In the genomic region with DNA sequence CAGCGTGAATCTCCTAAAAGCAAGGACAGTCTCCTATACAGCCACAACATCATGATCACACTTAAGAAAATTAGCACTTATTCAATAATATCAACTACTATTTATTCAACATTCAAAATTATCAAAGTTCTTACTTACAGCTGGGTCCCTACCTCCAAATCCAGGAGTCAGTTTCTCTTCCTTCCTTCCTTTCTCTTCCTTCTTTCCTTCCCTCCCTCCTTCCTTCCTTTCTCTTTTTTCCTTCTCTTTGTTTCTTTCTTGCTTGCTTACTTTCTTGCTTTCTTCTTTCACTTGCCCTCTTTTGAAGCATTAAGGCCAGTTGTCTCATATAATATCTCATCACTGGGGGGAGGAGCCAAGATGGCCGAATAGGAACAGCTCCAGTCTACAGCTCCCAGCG, we compare ENCODE assay signal across 19 cellular contexts.
DNase-seq lines count a peak whose midpoint lies in the region; ATAC-seq and TF ChIP-seq lines count a peak whose summit lies in the region.
"Had no signal": no experiment of that assay in that cellular context is flagged by ENCODE, and none has a peak within 500 bp of the region (broad histone marks: within the 10 kb centered on the region; RNA-seq: fewer than 3 reads in every experiment).

No MANE protein-coding gene starts in this region.

- no peak for ATAC-seq in GM23338
- ATAC-seq: GM12878 had no signal

- H3K9ac ChIP-seq in NT2/D1 (ENCODE audit: insufficient read length, low read depth) (no peak overlapping the region), endodermal cell (ENCODE audit: extremely low read depth, low read length, poor library complexity, severe bottlenecking) (no peak overlapping the region), trophoblast cell (ENCODE audit: low read length) (no peak overlapping the region)
- H3K9ac ChIP-seq: BLaER1 treated with 17β-estradiol and CSF1 and Interleukin-3, amounts not matched to agents 10 nM and 100 nM had no signal

- H3K9me3 Mint-ChIP-seq in GM23338 (peaks cover 7% of the 10 kb centered on the region; the same call in 2 of the 3 replicates), endodermal cell (peaks cover 24% of the 10 kb centered on the region), type B pancreatic cell (no peaks in the 10 kb centered on the region)
- H3K9me3 Mint-ChIP-seq: CD8-positive, alpha-beta memory T cell; HFFc6; IgD-negative memory B cell had no signal

- no peak overlapping the region for H3K23ac ChIP-seq in trophoblast cell (ENCODE audit: low read length)

- H3K18ac ChIP-seq in trophoblast cell (ENCODE audit: low read length): no peak overlapping the region

- peak overlapping the region; percentile 60 for H3K4me2 ChIP-seq in GM23338
- no peak overlapping the region for H3K4me2 ChIP-seq in trophoblast cell (ENCODE audit: low read length)
- H3K4me2 ChIP-seq: BLaER1 treated with 17β-estradiol and CSF1 and Interleukin-3, amounts not matched to agents 10 nM and 100 nM had no signal

- DNase-seq in GM23338 (ENCODE audit: low spot score): no peak
- DNase-seq in NT2/D1 (ENCODE audit: low read depth, low spot score): no peak
- no peak for DNase-seq in endodermal cell
- DNase-seq in type B pancreatic cell (ENCODE audit: extremely low spot score, unreplicated experiment): no peak
- no peak for DNase-seq in trophoblast cell
- no peak for DNase-seq in COR-L47 (lab: John Stamatoyannopoulos, UW)
- DNase-seq in DMS153 treated with DMSO at 0.1 percent for 48 hours (lab: John Stamatoyannopoulos, UW; ENCODE audit: unreplicated experiment): no peak
- DNase-seq: 8988T; CD8-positive, alpha-beta memory T cell; DMS153; DMS79 treated with DMSO at 0.1 percent for 48 hours; HCEC 1CT; HFFc6; KG1 had no signal

- no peaks in the 10 kb centered on the region for H3K27me3 ChIP-seq in GM23338 (ENCODE audit: insufficient read depth)
- H3K27me3 ChIP-seq in NT2/D1 (ENCODE audit: insufficient read depth, insufficient read length): no peaks in the 10 kb centered on the region
- no peaks in the 10 kb centered on the region for H3K27me3 ChIP-seq in endodermal cell (ENCODE audit: control insufficient read depth, insufficient read depth, low read length, poor library complexity, severe bottlenecking)
- H3K27me3 ChIP-seq in trophoblast cell (ENCODE audit: insufficient read depth, low read length): no peaks in the 10 kb centered on the region
- H3K27me3 ChIP-seq: BLaER1 treated with 17β-estradiol and CSF1 and Interleukin-3, amounts not matched to agents 10 nM and 100 nM had no signal

- no peaks in the 10 kb centered on the region for H3K9me2 ChIP-seq in GM23338 (ENCODE audit: insufficient read depth)

- no peak overlapping the region for H4K91ac ChIP-seq in trophoblast cell (ENCODE audit: low read depth, low read length)

- H3K9me3 ChIP-seq in NT2/D1 (ENCODE audit: insufficient read depth, low read length): peaks cover 12% of the 10 kb centered on the region; the same call in 1 of the 2 replicates
- no peaks in the 10 kb centered on the region for H3K9me3 ChIP-seq in endodermal cell (ENCODE audit: control insufficient read depth, low read length)
- no peaks in the 10 kb centered on the region for H3K9me3 ChIP-seq in trophoblast cell (ENCODE audit: insufficient read depth, low read depth, low read length)
- H3K9me3 ChIP-seq: BLaER1 treated with 17β-estradiol and CSF1 and Interleukin-3, amounts not matched to agents 10 nM and 100 nM had no signal

- H3K27ac ChIP-seq in GM23338 (ENCODE audit: low read depth) (no peak overlapping the region), endodermal cell (ENCODE audit: low read depth, low read length) (no peak overlapping the region), trophoblast cell (ENCODE audit: low read depth, low read length) (no peak overlapping the region)
- H3K27ac ChIP-seq: BLaER1 treated with 17β-estradiol and CSF1 and Interleukin-3, amounts not matched to agents 10 nM and 100 nM; HL-60 had no signal

- no peaks in the 10 kb centered on the region for H3K79me1 ChIP-seq in trophoblast cell (ENCODE audit: low read length)

- H4K20me1 ChIP-seq in GM23338 (replicated peaks; ENCODE audit: insufficient read depth): no peaks in the 10 kb centered on the region
- H4K20me1 ChIP-seq: BLaER1 treated with 17β-estradiol and CSF1 and Interleukin-3, amounts not matched to agents 10 nM and 100 nM had no signal

- H3K36me3 Mint-ChIP-seq in GM23338 (ENCODE audit: low read depth): peaks cover 6% of the 10 kb centered on the region; the same call in 2 of the 3 replicates
- peaks cover 17% of the 10 kb centered on the region for H3K36me3 Mint-ChIP-seq in endodermal cell (ENCODE audit: low read depth)
- H3K36me3 Mint-ChIP-seq in type B pancreatic cell: no peaks in the 10 kb centered on the region
- H3K36me3 Mint-ChIP-seq: CD8-positive, alpha-beta memory T cell; IgD-negative memory B cell had no signal

- no peaks in the 10 kb centered on the region for H3K36me3 ChIP-seq in GM23338 (ENCODE audit: insufficient read depth)
- no peaks in the 10 kb centered on the region for H3K36me3 ChIP-seq in NT2/D1 (ENCODE audit: insufficient read depth, insufficient read length, low read length)
- H3K36me3 ChIP-seq in endodermal cell (ENCODE audit: control insufficient read depth, insufficient read depth, low read length): no peaks in the 10 kb centered on the region
- no peaks in the 10 kb centered on the region for H3K36me3 ChIP-seq in trophoblast cell (ENCODE audit: control insufficient read depth in 1 of 2, insufficient read depth in 2 of 2, low read length in 2 of 2)
- H3K36me3 ChIP-seq: BLaER1 treated with 17β-estradiol and CSF1 and Interleukin-3, amounts not matched to agents 10 nM and 100 nM had no signal

- no peak overlapping the region for H3K4ac ChIP-seq in trophoblast cell (ENCODE audit: low read depth, low read length)

- H3K4me3 Mint-ChIP-seq in GM23338 (peak overlapping the region; percentile 1; the same call in 2 of the 3 replicates), endodermal cell (peak overlapping the region; percentile 56), type B pancreatic cell (peak overlapping the region; percentile 2)
- H3K4me3 Mint-ChIP-seq: B cell; CD8-positive, alpha-beta memory T cell; HFFc6; IgD-negative memory B cell had no signal

- H3K27ac Mint-ChIP-seq in GM23338 (no peak overlapping the region), endodermal cell (peak overlapping the region; percentile 12), type B pancreatic cell (no peak overlapping the region)
- H3K27ac Mint-ChIP-seq: B cell; CD8-positive, alpha-beta memory T cell; HFFc6; IgD-negative memory B cell had no signal

- 0 out of 2 replicates have a peak, but pooled peaks cover 7% of the 10 kb centered on the region for H3K4me1 ChIP-seq in GM23338 (ENCODE audit: insufficient read depth)
- H3K4me1 ChIP-seq in NT2/D1 (ENCODE audit: insufficient read depth, insufficient read length): no peaks in the 10 kb centered on the region
- no peaks in the 10 kb centered on the region for H3K4me1 ChIP-seq in endodermal cell (ENCODE audit: control insufficient read depth, insufficient read depth, low read length)
- H3K4me1 ChIP-seq in trophoblast cell (ENCODE audit: control insufficient read depth in 1 of 2, insufficient read depth in 2 of 2, low read length in 2 of 2): no peaks in the 10 kb centered on the region
- H3K4me1 ChIP-seq: BLaER1 treated with 17β-estradiol and CSF1 and Interleukin-3, amounts not matched to agents 10 nM and 100 nM had no signal

- H3K27me3 Mint-ChIP-seq in GM23338 (ENCODE audit: insufficient read depth, low read depth, poor library complexity) (peaks cover 2% of the 10 kb centered on the region), endodermal cell (ENCODE audit: insufficient read depth) (no peaks in the 10 kb centered on the region), type B pancreatic cell (no peaks in the 10 kb centered on the region)

- H2BK120ac ChIP-seq in trophoblast cell (ENCODE audit: insufficient read depth, low read length, poor library complexity): no peak overlapping the region

- H2AK5ac ChIP-seq in trophoblast cell (ENCODE audit: low read length): no peak overlapping the region

- TF ChIP-seq CTCF in GM23338 (conservative IDR thresholded peaks at IDR 0.05; ENCODE audit: low read depth in 2 of 2): no peak
- TF ChIP-seq CTCF in endodermal cell (conservative IDR thresholded peaks at IDR 0.05): no peak
- no peak for TF ChIP-seq CTCF in type B pancreatic cell (conservative IDR thresholded peaks at IDR 0.05)

- H4K8ac ChIP-seq in trophoblast cell (ENCODE audit: low read depth, low read length): no peak overlapping the region

- no peak overlapping the region for H2BK12ac ChIP-seq in trophoblast cell (ENCODE audit: low read length)

- H2AFZ ChIP-seq in GM23338 (peak overlapping the region; percentile 87), trophoblast cell (ENCODE audit: insufficient read depth, low read length, poor library complexity) (no peak overlapping the region)

- H4K12ac ChIP-seq in trophoblast cell (ENCODE audit: low read depth, low read length): no peak overlapping the region

- H3K4me1 Mint-ChIP-seq in GM23338: peaks cover 7% of the 10 kb centered on the region; the same call in 2 of the 3 replicates
- H3K4me1 Mint-ChIP-seq in endodermal cell: peaks cover 2% of the 10 kb centered on the region
- H3K4me1 Mint-ChIP-seq in type B pancreatic cell (ENCODE audit: unreplicated experiment): no peaks in the 10 kb centered on the region
- H3K4me1 Mint-ChIP-seq: B cell; CD8-positive, alpha-beta memory T cell; IgD-negative memory B cell had no signal

- H3K79me2 ChIP-seq in GM23338 (replicated peaks; ENCODE audit: insufficient read depth) (no peaks in the 10 kb centered on the region), trophoblast cell (ENCODE audit: control insufficient read depth, insufficient read depth, low read length, poor library complexity) (no peaks in the 10 kb centered on the region)

- no peak overlapping the region for H3K14ac ChIP-seq in trophoblast cell (ENCODE audit: low read length)

- no peaks in the 10 kb centered on the region for H3F3A ChIP-seq in GM23338 (replicated peaks; ENCODE audit: low read depth)

- 78 to 100% methylated on average over 1 to 3 of the region's 3 CpGs for WGBS in endodermal cell (ENCODE audit: insufficient coverage in 1 of 2, insufficient read length in 1 of 2), 2 experiments
- no CpG with 5 or more reads among the region's 3 CpGs for WGBS in trophoblast cell (ENCODE audit: extremely low coverage, insufficient coverage, insufficient read length)

- H3K4me3 ChIP-seq in GM23338: no peak overlapping the region
- H3K4me3 ChIP-seq in NT2/D1 (ENCODE audit: insufficient read length, low read depth): peak overlapping the region; percentile 15
- H3K4me3 ChIP-seq in endodermal cell (ENCODE audit: low read length): no peak overlapping the region
- no peak overlapping the region for H3K4me3 ChIP-seq in trophoblast cell (ENCODE audit: low read depth, low read length)
- H3K4me3 ChIP-seq: BLaER1 treated with 17β-estradiol and CSF1 and Interleukin-3, amounts not matched to agents 10 nM and 100 nM; GM12878 had no signal

- H2BK5ac ChIP-seq in trophoblast cell (ENCODE audit: low read depth, low read length, poor library complexity): no peak overlapping the region

TF ChIP-seq in GM23338, 12 proteins besides CTCF, POLR2A, EP300 and RAD21:
- TF ChIP-seq POLR2AphosphoS5 (IDR thresholded peaks at IDR 0.05; ENCODE audit: low read depth) (no peak), ZNF114 (CRISPR knock-in tag; IDR thresholded peaks at IDR 0.05) (no peak), JUNB (IDR thresholded peaks at IDR 0.05; ENCODE audit: unreplicated experiment) (no peak)

Comparison
In these comparisons a context has a peak if more than half of its experiments do, and no peak if none do; other contexts are left out.
1. H3K4me3 Mint-ChIP-seq: peak in every context shown above with its lines; median percentile 56 in endodermal cell; 2 in type B pancreatic cell; 1 in GM23338.